In genomic region chr22:47439643-47440265, GRCh38 we compare ENCODE assay signal across 25 cellular contexts.
"Had no signal": no experiment of that assay in that cellular context is flagged by ENCODE, and none has a peak within 500 bp of the region (broad histone marks: within the 10 kb centered on the region; RNA-seq: fewer than 3 reads in every experiment).

No MANE protein-coding gene starts in this region.

- H3K27ac Mint-ChIP-seq: naive thymus-derived CD4-positive, alpha-beta T cell; natural killer cell treated with Interleukin-12 subunit alpha and Interleukin-12 subunit beta and Interleukin-15 and Interleukin-18, amount 100 ng/mL, for 72 hours; stimulated activated memory B cell treated with anti-CD40 and anti-IgM and Interleukin-4, amounts not matched to agents 10 μg/mL and 1 μg/mL and 100 μg/mL, for 72 hours; stimulated activated naive CD8-positive, alpha-beta T cell treated with anti-CD3 and anti-CD28 coated beads, Interleukin-15, amount 100 ng/mL, for 72 hours had no signal

- H3K36me3 ChIP-seq: left ventricle myocardium inferior, pancreas, prostate gland, tibial nerve, upper lobe of left lung had no signal

- H3K4me3 ChIP-seq: hepatocyte, left ventricle myocardium inferior, lung, mucosa of descending colon, pancreas, prostate gland, smooth muscle cell, tibial nerve, upper lobe of left lung had no signal

- ATAC-seq: mucosa of descending colon; naive thymus-derived CD4-positive, alpha-beta T cell; natural killer cell treated with Interleukin-12 subunit alpha and Interleukin-12 subunit beta and Interleukin-15 and Interleukin-18, amount 100 ng/mL, for 72 hours; pancreas; right cardiac atrium; stimulated activated memory B cell treated with anti-CD40 and anti-IgM and Interleukin-4, amounts not matched to agents 10 μg/mL and 1 μg/mL and 100 μg/mL, for 72 hours; stimulated activated naive CD8-positive, alpha-beta T cell treated with anti-CD3 and anti-CD28 coated beads, Interleukin-15, amount 100 ng/mL, for 72 hours had no signal

- H3K27ac ChIP-seq: hepatocyte, left ventricle myocardium inferior, pancreas, prostate gland, tibial nerve, upper lobe of left lung had no signal

- H3K4me1 Mint-ChIP-seq: stimulated activated memory B cell treated with anti-CD40 and anti-IgM and Interleukin-4, amounts not matched to agents 10 μg/mL and 1 μg/mL and 100 μg/mL, for 72 hours; stimulated activated naive CD8-positive, alpha-beta T cell treated with anti-CD3 and anti-CD28 coated beads, Interleukin-15, amount 100 ng/mL, for 72 hours had no signal

- H3K27me3 Mint-ChIP-seq: stimulated activated memory B cell treated with anti-CD40 and anti-IgM and Interleukin-4, amounts not matched to agents 10 μg/mL and 1 μg/mL and 100 μg/mL, for 72 hours; stimulated activated naive CD8-positive, alpha-beta T cell treated with anti-CD3 and anti-CD28 coated beads, Interleukin-15, amount 100 ng/mL, for 72 hours had no signal

- H3K4me1 ChIP-seq: left ventricle myocardium inferior, pancreas, prostate gland, tibial nerve, upper lobe of left lung had no signal

- H2AFZ ChIP-seq: hepatocyte had no signal

- FAIRE-seq: pancreas had no signal

- H3K27me3 ChIP-seq: hepatocyte, pancreas, tibial nerve, upper lobe of left lung had no signal

- H3K79me2 ChIP-seq: hepatocyte had no signal

- DNase-seq: islet precursor cell; left ventricle myocardium inferior; mesendoderm; midbrain; mucosa of descending colon; naive thymus-derived CD4-positive, alpha-beta T cell; pancreas; posterior cingulate gyrus; retina; right cardiac atrium; stimulated activated CD4-positive, alpha-beta T cell treated with anti-CD3 and anti-CD28 coated beads, Interleukin-1b, Interleukin-23, amount 100 ng/mL, for 48 hours; stimulated activated CD4-positive, alpha-beta T cell treated with anti-CD3 and anti-CD28 coated beads, Interleukin-2, amount 100 ng/mL, for 48 hours; stimulated activated CD4-positive, alpha-beta T cell treated with anti-CD3 and anti-CD28 coated beads, Interleukin-4, amount 100 ng/mL, for 4 hours; stimulated activated CD8-positive, alpha-beta memory T cell treated with anti-CD3 and anti-CD28 coated beads, Interleukin-4, amount 100 ng/mL, for 48 hours; stimulated activated naive CD4-positive, alpha-beta T cell treated with Interleukin-2 at 50 U/mL for 16 hours; stimulated activated naive CD8-positive, alpha-beta T cell treated with anti-CD3 and anti-CD28 coated beads, Interleukin-15, amount 100 ng/mL, for 72 hours; substantia nigra had no signal

- H3K4me3 Mint-ChIP-seq: naive thymus-derived CD4-positive, alpha-beta T cell; natural killer cell treated with Interleukin-12 subunit alpha and Interleukin-12 subunit beta and Interleukin-15 and Interleukin-18, amount 100 ng/mL, for 72 hours; stimulated activated memory B cell treated with anti-CD40 and anti-IgM and Interleukin-4, amounts not matched to agents 10 μg/mL and 1 μg/mL and 100 μg/mL, for 72 hours; stimulated activated naive CD8-positive, alpha-beta T cell treated with anti-CD3 and anti-CD28 coated beads, Interleukin-15, amount 100 ng/mL, for 72 hours had no signal

- H3K4me2 ChIP-seq: hepatocyte, smooth muscle cell had no signal

- H3K9me3 ChIP-seq: mucosa of descending colon, pancreas, prostate gland had no signal

- H3K36me3 Mint-ChIP-seq: natural killer cell treated with Interleukin-12 subunit alpha and Interleukin-12 subunit beta and Interleukin-15 and Interleukin-18, amount 100 ng/mL, for 72 hours; stimulated activated memory B cell treated with anti-CD40 and anti-IgM and Interleukin-4, amounts not matched to agents 10 μg/mL and 1 μg/mL and 100 μg/mL, for 72 hours had no signal
